ENCODE assay signal across 11 cellular contexts in genomic region chr5:173302546-173303155, GRCh38. TPM values are rescaled to one million over a fixed set of nuclear protein-coding genes. Genes with fewer than 3 reads are reported as not detected.
DNase-seq lines count a peak whose midpoint lies in the region; ATAC-seq and FAIRE-seq lines count a peak whose summit lies in the region.
"Had no signal": no experiment of that assay in that cellular context is flagged by ENCODE, and none has a peak within 500 bp of the region (broad histone marks: within the 10 kb centered on the region; RNA-seq: fewer than 3 reads in every experiment).

No MANE protein-coding gene starts in this region.

- H3K9me3 Mint-ChIP-seq in activated T-helper 1 cell treated with anti-CD3 and anti-CD28 coated beads, Interleukin-12 subunit alpha, Interleukin-12 subunit beta, Interleukin-2, Interleukin-4 antibody, amounts not matched to agents 30 ng/mL and 10 ng/mL and 1 ng/mL, durations not matched to agents 14 hours and 24 hours and 36 hours, result no peaks in the 10 kb centered on the region

- no peak overlapping the region for H3K4me3 Mint-ChIP-seq in activated T-helper 1 cell treated with anti-CD3 and anti-CD28 coated beads, Interleukin-12 subunit alpha, Interleukin-12 subunit beta, Interleukin-2, Interleukin-4 antibody, amounts not matched to agents 30 ng/mL and 10 ng/mL and 1 ng/mL, durations not matched to agents 14 hours and 24 hours and 36 hours

- FAIRE-seq in RCC 7860 (lab: Jason Lieb, UNC), result peak; percentile 96
- FAIRE-seq: A204.1 had no signal

- H3K4me3 ChIP-seq in skeletal muscle cell (ENCODE audit: low read depth, low read length), result no peak overlapping the region

- peaks cover 37% of the 10 kb centered on the region for H3K27me3 Mint-ChIP-seq in activated T-helper 1 cell treated with anti-CD3 and anti-CD28 coated beads, Interleukin-12 subunit alpha, Interleukin-12 subunit beta, Interleukin-2, Interleukin-4 antibody, amounts not matched to agents 30 ng/mL and 10 ng/mL and 1 ng/mL, durations not matched to agents 14 hours and 24 hours and 36 hours (ENCODE audit: insufficient read depth)

- intact Hi-C loops in activated T-helper 1 cell treated with anti-CD3 and anti-CD28 coated beads, Interleukin-12 subunit alpha, Interleukin-12 subunit beta, Interleukin-2, Interleukin-4 antibody, amounts not matched to agents 30 ng/mL and 10 ng/mL and 1 ng/mL, durations not matched to agents 14 hours and 24 hours and 36 hours (cut with micrococcal nuclease), result no loop called here

- no peaks in the 10 kb centered on the region for H3K4me1 Mint-ChIP-seq in activated T-helper 1 cell treated with anti-CD3 and anti-CD28 coated beads, Interleukin-12 subunit alpha, Interleukin-12 subunit beta, Interleukin-2, Interleukin-4 antibody, amounts not matched to agents 30 ng/mL and 10 ng/mL and 1 ng/mL, durations not matched to agents 14 hours and 24 hours and 36 hours (ENCODE audit: low read depth)

- no peak for ATAC-seq in GM19397 (IDR thresholded peaks at IDR 0.05; ENCODE audit: unreplicated experiment)
- ATAC-seq in GM18870 (IDR thresholded peaks at IDR 0.05; ENCODE audit: unreplicated experiment), result no peak

- DNase-seq in NCI-H1417 (lab: John Stamatoyannopoulos, UW), result peak in 2 of 3 experiments; percentile 46 to 80
- no peak for DNase-seq in NCI-H1417 treated with DMSO at 0.1 percent for 48 hours (lab: John Stamatoyannopoulos, UW)
- peak; percentile 85 for DNase-seq in RCC 7860 (ENCODE audit: low spot score)
- peak; percentile 62 for DNase-seq in fibroblast of gingiva (ENCODE audit: low read depth)
- DNase-seq in skeletal muscle cell (ENCODE audit: low read depth), result peak; percentile 47
- no peak for DNase-seq in activated T-helper 1 cell treated with anti-CD3 and anti-CD28 coated beads, Interleukin-12 subunit alpha, Interleukin-12 subunit beta, Interleukin-2, Interleukin-4 antibody, amounts not matched to agents 30 ng/mL and 10 ng/mL and 1 ng/mL, durations not matched to agents 14 hours and 24 hours and 36 hours (ENCODE audit: low spot score)
- DNase-seq: activated T-cell treated with anti-CD3 and anti-CD28 coated beads, Interleukin-2, amount 50 U/mL, for 1 hour; effector CD4-positive, alpha-beta T cell had no signal

- H3K27ac Mint-ChIP-seq in activated T-helper 1 cell treated with anti-CD3 and anti-CD28 coated beads, Interleukin-12 subunit alpha, Interleukin-12 subunit beta, Interleukin-2, Interleukin-4 antibody, amounts not matched to agents 30 ng/mL and 10 ng/mL and 1 ng/mL, durations not matched to agents 14 hours and 24 hours and 36 hours, result no peak overlapping the region

- H3K36me3 Mint-ChIP-seq in activated T-helper 1 cell treated with anti-CD3 and anti-CD28 coated beads, Interleukin-12 subunit alpha, Interleukin-12 subunit beta, Interleukin-2, Interleukin-4 antibody, amounts not matched to agents 30 ng/mL and 10 ng/mL and 1 ng/mL, durations not matched to agents 14 hours and 24 hours and 36 hours (ENCODE audit: low read depth), result no peaks in the 10 kb centered on the region

RNA-seq across cellular contexts. Expression of gene STC2, which starts 25.6 kb away (rescaled TPM):
- total RNA-seq in activated T-helper 1 cell treated with anti-CD3 and anti-CD28 coated beads, Interleukin-12 subunit alpha, Interleukin-12 subunit beta, Interleukin-2, Interleukin-4 antibody, amounts not matched to agents 30 ng/mL and 10 ng/mL and 1 ng/mL, durations not matched to agents 14 hours and 24 hours and 36 hours, result 25.4 and 27.7 TPM in 2 replicates

Comparison
In these comparisons a context has a peak if more than half of its experiments do, and no peak if none do; other contexts are left out.
1. DNase-seq: peak in NCI-H1417 (2 of 3), RCC 7860 (single experiment), fibroblast of gingiva (single experiment) and skeletal muscle cell (single experiment); none in NCI-H1417 treated with DMSO at 0.1 percent for 48 hours (single experiment) and activated T-helper 1 cell treated with anti-CD3 and anti-CD28 coated beads, Interleukin-12 subunit alpha, Interleukin-12 subunit beta, Interleukin-2, Interleukin-4 antibody, amounts not matched to agents 30 ng/mL and 10 ng/mL and 1 ng/mL, durations not matched to agents 14 hours and 24 hours and 36 hours (single experiment).